Comparison of ENCODE assay signal across 9 cellular contexts in genomic region chr14:91837076-91837475, GRCh38. TPM values are rescaled to one million over a fixed set of nuclear protein-coding genes. Genes with fewer than 3 reads are reported as not detected.
A peak's percentile ranks its signal among the peaks of the same experiment; 100 is the strongest.
DNase-seq lines count a peak whose midpoint lies in the region; ATAC-seq, FAIRE-seq and TF ChIP-seq lines count a peak whose summit lies in the region.
"Had no signal": no experiment of that assay in that cellular context is flagged by ENCODE, and none has a peak within 500 bp of the region (broad histone marks: within the 10 kb centered on the region; RNA-seq: fewer than 3 reads in every experiment).

No MANE protein-coding gene starts in this region.

- TF ChIP-seq EP300 in GM12878 (IDR thresholded peaks at IDR 0.05; ENCODE audit: borderline replicate concordance in 1 of 2, control insufficient read depth in 1 of 2, low read depth in 2 of 2, low read length in 2 of 2), result no peak

- in situ Hi-C loops in GM12878 (cut with MboI), result no loop called here

- no peaks in the 10 kb centered on the region; the same call in 1 of the 2 replicates for H3K79me2 ChIP-seq in GM12878 (ENCODE audit: control insufficient read depth, insufficient read depth, low read length)

- WGBS in GM12878 (ENCODE audit: insufficient coverage, insufficient replicate concordance, low lambda C conversion rate, missing lambda C conversion rate), result 66% methylated on average over 12 of the region's 12 CpGs
- 62% methylated on average over 12 of the region's 12 CpGs for WGBS in thyroid gland, 2 donors

- TF ChIP-seq POLR2A in GM12878 (IDR thresholded peaks at IDR 0.05; ENCODE audit: low read depth, low read length), result no peak
- TF ChIP-seq POLR2A in thyroid gland (IDR thresholded peaks at IDR 0.05), result no peak

- peaks cover 30% of the 10 kb centered on the region for H3K36me3 Mint-ChIP-seq in activated CD8-positive, alpha-beta memory T cell treated with anti-CD3 and anti-CD28 coated beads, Interleukin-2, amount 10 ng/mL, durations not matched to agents 7 days and 5 days

- H3K9me3 ChIP-seq in GM12878 (replicated peaks; ENCODE audit: control insufficient read depth, insufficient read depth, low read length) (peaks cover 3% of the 10 kb centered on the region; the same call in 2 of the 3 replicates), lower lobe of right lung (no peaks in the 10 kb centered on the region), thyroid gland (no peaks in the 10 kb centered on the region)

- peak overlapping the region; percentile 53 for H3K27ac Mint-ChIP-seq in activated CD8-positive, alpha-beta memory T cell treated with anti-CD3 and anti-CD28 coated beads, Interleukin-2, amount 10 ng/mL, durations not matched to agents 7 days and 5 days

- no peak for ATAC-seq in activated CD8-positive, alpha-beta memory T cell treated with anti-CD3 and anti-CD28 coated beads, Interleukin-2, amount 10 ng/mL, durations not matched to agents 7 days and 5 days
- no peak for ATAC-seq in GM12878
- no peak for ATAC-seq in lower lobe of right lung
- ATAC-seq in sciatic nerve, result no peak
- ATAC-seq in GM19324 (IDR thresholded peaks at IDR 0.05; ENCODE audit: low FRiP score, unreplicated experiment), result no peak

- TF ChIP-seq RAD21 in GM12878 (IDR thresholded peaks at IDR 0.05; ENCODE audit: insufficient read depth, low read depth, low read length), result no peak

- CTCF ChIA-PET in activated CD8-positive, alpha-beta memory T cell treated with anti-CD3 and anti-CD28 coated beads, Interleukin-2, amount 10 ng/mL, durations not matched to agents 7 days and 5 days (lab: Charles Lee), result interaction anchor here (1.9 kb wide), 1 partner anchor 62 kb away, joined by 4 read pairs; no protein-coding TSS in a partner anchor
- CTCF ChIA-PET in GM12878 (lab: Yijun Ruan, JAX), result no interaction called here

- H3K36me3 ChIP-seq in GM12878 (ENCODE audit: control insufficient read depth in 2 of 2, insufficient read depth in 2 of 2, low read length in 1 of 2) (no peaks in the 10 kb centered on the region), lower lobe of right lung (no peaks in the 10 kb centered on the region), thyroid gland (no peaks in the 10 kb centered on the region)
- H3K36me3 ChIP-seq: BLaER1 had no signal

- no peak for DNase-seq in activated CD8-positive, alpha-beta memory T cell treated with anti-CD3 and anti-CD28 coated beads, Interleukin-2, amount 10 ng/mL, durations not matched to agents 7 days and 5 days
- no peak for DNase-seq in activated CD8-positive, alpha-beta memory T cell treated with anti-CD3 and anti-CD28 coated beads, Interleukin-2, amount 50 U/mL, for 4 hours
- DNase-seq in GM12878 (ENCODE audit: low read depth, low spot score) (no peak), lower lobe of right lung (no peak), thyroid gland (peak; percentile 8 to 11), sciatic nerve (ENCODE audit: low spot score) (no peak)
- no peak for DNase-seq in activated CD4-positive, alpha-beta T cell treated with anti-CD3 and anti-CD28 coated beads for 4 hours

- TF ChIP-seq CTCF in GM12878 (IDR thresholded peaks at IDR 0.05 in 2 of 3, conservative IDR thresholded peaks at IDR 0.05 in 1 of 3; ENCODE audit: control insufficient read depth in 2 of 3, extremely low read depth in 1 of 3, insufficient read depth in 1 of 3, low read depth in 3 of 3, low read length in 3 of 3) (no peak), lower lobe of right lung (IDR thresholded peaks at IDR 0.05) (no peak), thyroid gland (IDR thresholded peaks at IDR 0.05) (no peak)

- BruUV-seq in GM12878 (replicated peaks; lab: Mats Ljungman, UMichigan), result no TSS peak

- intact Hi-C loops in GM12878 (cut with micrococcal nuclease; ENCODE audit: unreplicated experiment) (loop anchor here (10.0 kb wide), 1 partner anchor 168 kb away; no protein-coding TSS in a partner anchor), lower lobe of right lung (cut with DNase I) (no loop called here), thyroid gland (cut with DNase I) (no loop called here), sciatic nerve (cut with DNase I) (no loop called here)

- no peak for FAIRE-seq in GM12878 (lab: Jason Lieb, UNC)

- H2AFZ ChIP-seq in GM12878 (ENCODE audit: control insufficient read depth, low read depth, low read length), result no peak overlapping the region

- POLR2A ChIA-PET in GM12878 (lab: Charles Lee), result no interaction called here

- H3K4me3 ChIP-seq in GM12878, result peak overlapping the region; percentile 68
- peak overlapping the region; percentile 66 for H3K4me3 ChIP-seq in lower lobe of right lung
- peak overlapping the region in 2 of 3 donors; percentile 69 to 79 for H3K4me3 ChIP-seq in thyroid gland (replicated peaks in 1 of 3)
- H3K4me3 ChIP-seq: BLaER1 had no signal

- H3K9me3 Mint-ChIP-seq in activated CD8-positive, alpha-beta memory T cell treated with anti-CD3 and anti-CD28 coated beads, Interleukin-2, amount 10 ng/mL, durations not matched to agents 7 days and 5 days (ENCODE audit: low read depth), result no peaks in the 10 kb centered on the region

- H3K9ac ChIP-seq in GM12878 (ENCODE audit: control insufficient read depth, insufficient read depth, low read length), result no peak overlapping the region
- H3K9ac ChIP-seq: BLaER1 had no signal

- H4K20me1 ChIP-seq in GM12878 (ENCODE audit: control insufficient read depth, insufficient read depth), result no peaks in the 10 kb centered on the region
- H4K20me1 ChIP-seq: BLaER1 had no signal

- H3K4me1 ChIP-seq in GM12878 (ENCODE audit: control insufficient read depth, insufficient read depth, low read length), result 0 out of 2 replicates have a peak, but pooled peaks cover 4% of the 10 kb centered on the region
- peaks cover 14% of the 10 kb centered on the region for H3K4me1 ChIP-seq in lower lobe of right lung
- peaks cover 7 to 10% of the 10 kb centered on the region in 2 donors for H3K4me1 ChIP-seq in thyroid gland
- H3K4me1 ChIP-seq: BLaER1 had no signal

- peaks cover 11% of the 10 kb centered on the region for H3K27me3 Mint-ChIP-seq in activated CD8-positive, alpha-beta memory T cell treated with anti-CD3 and anti-CD28 coated beads, Interleukin-2, amount 10 ng/mL, durations not matched to agents 7 days and 5 days

- RAD21 ChIA-PET in GM12878 (lab: Charles Lee; ENCODE audit: unreplicated experiment), result no interaction called here

- H3K27me3 ChIP-seq in GM12878 (replicated peaks in 1 of 2; ENCODE audit: control insufficient read depth in 2 of 2, insufficient read depth in 2 of 2, low read length in 1 of 2) (peaks cover 0 to 6% of the 10 kb centered on the region in 2 experiments; a peak in 3 of 4 replicates), lower lobe of right lung (ENCODE audit: low read depth) (no peaks in the 10 kb centered on the region), thyroid gland (no peaks in the 10 kb centered on the region)
- H3K27me3 ChIP-seq: BLaER1 had no signal

- SMC1A ChIA-PET in GM12878 (lab: Charles Lee; ENCODE audit: uncharacterized antibody, unreplicated experiment), result no interaction called here

- H3K4me2 ChIP-seq in GM12878 (ENCODE audit: control insufficient read depth, insufficient read depth), result peak overlapping the region; percentile 96
- H3K4me2 ChIP-seq: BLaER1 had no signal

- H3K4me3 Mint-ChIP-seq in activated CD8-positive, alpha-beta memory T cell treated with anti-CD3 and anti-CD28 coated beads, Interleukin-2, amount 10 ng/mL, durations not matched to agents 7 days and 5 days, result peak overlapping the region; percentile 81

- H3K27ac ChIP-seq in GM12878 (ENCODE audit: control insufficient read depth, insufficient read depth), result no peak overlapping the region
- peak overlapping the region; percentile 86 for H3K27ac ChIP-seq in lower lobe of right lung
- peak overlapping the region; percentile 55 to 93 (median 77) for H3K27ac ChIP-seq in thyroid gland
- H3K27ac ChIP-seq: BLaER1 had no signal

- H3K4me1 Mint-ChIP-seq in activated CD8-positive, alpha-beta memory T cell treated with anti-CD3 and anti-CD28 coated beads, Interleukin-2, amount 10 ng/mL, durations not matched to agents 7 days and 5 days, result peaks cover 43% of the 10 kb centered on the region

TF ChIP-seq in GM12878, 131 proteins besides CTCF, POLR2A, EP300 and RAD21 (continues in another document):
- TF ChIP-seq SMARCA5 (IDR thresholded peaks at IDR 0.05) (no peak), WRNIP1 (IDR thresholded peaks at IDR 0.05; ENCODE audit: borderline replicate concordance, low read depth, low read length) (no peak), TCF12 (IDR thresholded peaks at IDR 0.05; ENCODE audit: low read depth, low read length) (no peak), NFYA (IDR thresholded peaks at IDR 0.05; ENCODE audit: borderline replicate concordance, low read depth, low read length) (no peak), ETV6 (conservative IDR thresholded peaks at IDR 0.05 in 1 of 2, IDR thresholded peaks at IDR 0.05 in 1 of 2; ENCODE audit: borderline replicate concordance in 1 of 2, low read depth in 1 of 2) (no peak)

RNA-seq across cellular contexts. Expression of gene TC2N, which starts 30.3 kb away (rescaled TPM):
- total RNA-seq in activated CD8-positive, alpha-beta memory T cell treated with anti-CD3 and anti-CD28 coated beads, Interleukin-2, amount 10 ng/mL, durations not matched to agents 7 days and 5 days, result 10 to 100 TPM; 46.3 to 86.0 TPM
- total RNA-seq in GM12878 (2013; cell fraction: nucleolus; rRNA removed), result 8.2 and 8.3 TPM in 2 replicates
- total RNA-seq in GM12878 (2014; rRNA removed) (0.23 and 0.49 TPM in 2 replicates), GM12878 (2014; rRNA removed; fragmentation: Illumina TruSeq; extraction: Trizol) (0.74 and 0.76 TPM in 2 replicates), GM12878 (2021) (1.4 and 1.6 TPM in 2 replicates), lower lobe of right lung (53.1 TPM), thyroid gland (100 to 1,000 TPM in 1 of 4 donors, 10 to 100 TPM in 3; 57.5 to 102 (median 78.0) TPM), sciatic nerve (13.2 TPM)
- polyA plus RNA-seq in GM12878 (2011; ENCODE audit: low read depth), result 0.58 TPM
- polyA plus RNA-seq in GM12878 (2011; rRNA removed) (0.65 and 1.1 TPM in 2 replicates), GM12878 (2014; fragmentation: Illumina TruSeq; extraction: Trizol) (0.71 and 1.2 TPM in 2 replicates), GM12878 (2014; fragmentation: Nextera tagmentation; extraction: Ambion mirVana) (under 1 TPM; 0.15 to 0.23 TPM), GM12878 (2014; rRNA removed) (0.38 and 0.49 TPM in 2 replicates), GM12878 (2016; fragmentation: Nextera tagmentation; extraction: Ambion mirVana) (under 1 TPM; 0.16 to 0.31 TPM)
- 0.20 and 0.39 TPM in 2 replicates for polyA plus RNA-seq in GM12878 (2011; cell fraction: cytosol; rRNA removed)
- polyA plus RNA-seq in GM12878 (2011; cell fraction: nucleus; rRNA removed), result 0.22 and 0.45 TPM in 2 replicates
- polyA plus RNA-seq in GM12878 (2012), result 0.54 and 1.7 TPM in 2 replicates
- polyA minus RNA-seq in GM12878 (2011; rRNA and poly(A)+ RNA removed), result 0.46 and 0.51 TPM in 2 replicates
- polyA minus RNA-seq in GM12878 (2011; cell fraction: cytosol; rRNA and poly(A)+ RNA removed), result 1.2 TPM in 1 of 2 replicates, not detected in the other
- 0.57 and 0.60 TPM in 2 replicates for polyA minus RNA-seq in GM12878 (2011; cell fraction: nucleus; rRNA and poly(A)+ RNA removed)

Comparison
In these comparisons a context has a peak if more than half of its experiments do, and no peak if none do; other contexts are left out.
1. DNase-seq: peak in thyroid gland (2 of 2); none in activated CD8-positive, alpha-beta memory T cell treated with anti-CD3 and anti-CD28 coated beads, Interleukin-2, amount 10 ng/mL, durations not matched to agents 7 days and 5 days (single experiment), activated CD8-positive, alpha-beta memory T cell treated with anti-CD3 and anti-CD28 coated beads, Interleukin-2, amount 50 U/mL, for 4 hours (single experiment), GM12878 (single experiment), lower lobe of right lung (single experiment), sciatic nerve (single experiment) and activated CD4-positive, alpha-beta T cell treated with anti-CD3 and anti-CD28 coated beads for 4 hours (0 of 2).
2. Peak in every context shown above with its lines, with median percentiles within 50 percentile points of each other: H3K4me3 ChIP-seq.